ENCODE assay signal across 15 cellular contexts in the genomic region with DNA sequence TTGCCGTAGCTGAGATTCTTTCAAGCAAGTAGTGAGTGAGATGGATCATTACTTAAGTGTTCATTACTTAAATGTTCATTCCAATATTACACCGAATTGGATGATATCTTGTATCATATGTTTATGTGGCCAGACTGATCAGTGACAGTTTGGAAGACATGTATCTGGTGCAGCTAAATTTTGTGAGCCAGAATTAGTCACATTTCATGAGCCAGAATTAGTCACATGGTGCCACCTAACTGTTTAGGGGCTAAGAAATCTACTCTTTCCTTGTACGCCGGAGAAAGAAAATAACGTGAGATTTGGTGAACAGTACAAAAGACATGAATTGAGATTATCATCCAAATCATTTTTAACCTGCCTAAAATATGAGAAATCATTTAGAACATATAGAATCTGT.
DNase-seq lines count a peak whose midpoint lies in the region; ATAC-seq, FAIRE-seq and TF ChIP-seq lines count a peak whose summit lies in the region.
"Had no signal": no experiment of that assay in that cellular context is flagged by ENCODE, and none has a peak within 500 bp of the region (broad histone marks: within the 10 kb centered on the region; RNA-seq: fewer than 3 reads in every experiment).

No MANE protein-coding gene starts in this region.

- no peaks in the 10 kb centered on the region for H4K20me1 ChIP-seq in HepG2 (ENCODE audit: insufficient read depth, low read length)

- peaks cover 18% of the 10 kb centered on the region for H3K4me1 ChIP-seq in ACC112 (ENCODE audit: control insufficient read depth, insufficient read depth, low read length, unreplicated experiment)
- H3K4me1 ChIP-seq in esophagus squamous epithelium, result no peaks in the 10 kb centered on the region
- peaks cover 8% of the 10 kb centered on the region for H3K4me1 ChIP-seq in psoas muscle
- peaks cover under 1% of the 10 kb centered on the region; the same call in 1 of the 2 replicates for H3K4me1 ChIP-seq in HepG2 (ENCODE audit: insufficient read depth, low read length)

- in situ Hi-C loops in HepG2 (cut with HindIII; ENCODE audit: extremely low pct_ligation_motif_present, low pct_unique_long_range_greater_than_20kb), result no loop called here

- WGBS in esophagus squamous epithelium, 2 donors, result 82 to 84% methylated on average over 5 of the region's 5 CpGs
- 25 to 48% (median 28%) methylated on average over 5 of the region's 5 CpGs for WGBS in psoas muscle, 3 donors
- 26% methylated on average over 5 of the region's 5 CpGs for WGBS in HepG2 (ENCODE audit: low lambda C conversion rate)

- no peak overlapping the region for H3K4me2 ChIP-seq in HepG2 (ENCODE audit: low read depth, low read length)

- H3K4me3 ChIP-seq in ACC112 (ENCODE audit: low read depth, low read length) (no peak overlapping the region), esophagus squamous epithelium (no peak overlapping the region), psoas muscle (peak overlapping the region; percentile 55), HepG2 (replicated peaks in 1 of 3; ENCODE audit: insufficient read depth in 1 of 3, low read depth in 2 of 3, low read length in 3 of 3) (no peak overlapping the region)

- CTCF ChIA-PET in HepG2 (lab: Yijun Ruan, JAX; ENCODE audit: low intra/inter-chr PET ratio, low total read pairs), result no interaction called here

- H3K27ac ChIP-seq in ACC112 (ENCODE audit: low read depth, low read length), result peak overlapping the region; percentile 35
- H3K27ac ChIP-seq in esophagus squamous epithelium, result peak overlapping the region in 3 of 4 donors; percentile 30 to 65 (median 52)
- H3K27ac ChIP-seq in psoas muscle, result peak overlapping the region; percentile 70
- H3K27ac ChIP-seq in HepG2 (ENCODE audit: extremely low read length, insufficient read depth, low read length), result no peak overlapping the region

- TF ChIP-seq EP300 in HepG2 (IDR thresholded peaks at IDR 0.05; ENCODE audit: low read depth in 2 of 2, low read length in 2 of 2), result no peak
- TF ChIP-seq EP300 in HepG2 (CRISPR knock-in tag; IDR thresholded peaks at IDR 0.05; ENCODE audit: borderline replicate concordance), result no peak

- intact Hi-C loops in esophagus squamous epithelium (cut with DNase I) (loop anchor here (5.0 kb wide), 1 partner anchor 242 kb away; no protein-coding TSS in a partner anchor), psoas muscle (cut with DNase I) (loop anchor here in 1 of 2 donors (10.0 kb wide), 2 partner anchors 339 to 449 kb away; no protein-coding TSS in a partner anchor), HepG2 (cut with micrococcal nuclease; ENCODE audit: unreplicated experiment) (no loop called here)

- TF ChIP-seq CTCF in esophagus squamous epithelium (IDR thresholded peaks at IDR 0.05) (no peak), psoas muscle (IDR thresholded peaks at IDR 0.05) (no peak), HepG2 (CRISPR knock-in tag; IDR thresholded peaks at IDR 0.05) (no peak)

- no peaks in the 10 kb centered on the region for H3K4me1 Mint-ChIP-seq in activated naive CD8-positive, alpha-beta T cell treated with anti-CD3 and anti-CD28 coated beads for 36 hours
- H3K4me1 Mint-ChIP-seq: naive thymus-derived CD4-positive, alpha-beta T cell had no signal

- no peak overlapping the region for H3K9ac ChIP-seq in HepG2 (ENCODE audit: insufficient read depth, low read depth, low read length)

- H2AFZ ChIP-seq in ACC112 (ENCODE audit: low read length, unreplicated experiment), result peak overlapping the region; percentile 28
- H2AFZ ChIP-seq in HepG2 (ENCODE audit: low read length), result no peak overlapping the region

- ATAC-seq in psoas muscle (peak; percentile 70 to 83 (median 74)), HepG2 (no peak), GM21717 (IDR thresholded peaks at IDR 0.05; ENCODE audit: unreplicated experiment) (no peak)
- ATAC-seq: naive thymus-derived CD4-positive, alpha-beta T cell had no signal

- H3K9me3 ChIP-seq in esophagus squamous epithelium (no peaks in the 10 kb centered on the region), psoas muscle (no peaks in the 10 kb centered on the region), HepG2 (ENCODE audit: low read length) (no peaks in the 10 kb centered on the region)

- POLR2A ChIA-PET in HepG2 (lab: Yijun Ruan, JAX), result no interaction called here

- H3K27me3 ChIP-seq in ACC112 (ENCODE audit: insufficient read depth, low read length), result no peaks in the 10 kb centered on the region
- no peaks in the 10 kb centered on the region for H3K27me3 ChIP-seq in esophagus squamous epithelium
- no peaks in the 10 kb centered on the region for H3K27me3 ChIP-seq in psoas muscle (ENCODE audit: insufficient read depth in 3 of 3, low read length in 2 of 3)
- H3K27me3 ChIP-seq in HepG2 (ENCODE audit: control insufficient read depth in 1 of 2, insufficient read depth in 2 of 2, low read length in 2 of 2), result no peaks in the 10 kb centered on the region

- no peaks in the 10 kb centered on the region for H3K36me3 Mint-ChIP-seq in activated naive CD8-positive, alpha-beta T cell treated with anti-CD3 and anti-CD28 coated beads for 36 hours
- H3K36me3 Mint-ChIP-seq: naive thymus-derived CD4-positive, alpha-beta T cell had no signal

- no peak for TF ChIP-seq RAD21 in HepG2 (CRISPR knock-in tag; IDR thresholded peaks at IDR 0.05)

- no peaks in the 10 kb centered on the region for H3K9me3 Mint-ChIP-seq in activated naive CD8-positive, alpha-beta T cell treated with anti-CD3 and anti-CD28 coated beads for 36 hours
- H3K9me3 Mint-ChIP-seq: naive thymus-derived CD4-positive, alpha-beta T cell had no signal

- DNase-seq in M059J (ENCODE audit: low read depth), result peak; percentile 78
- no peak for DNase-seq in esophagus squamous epithelium (lab: John Stamatoyannopoulos, UW)
- no peak for DNase-seq in psoas muscle
- DNase-seq in HepG2 (ENCODE audit: low spot score), result no peak
- DNase-seq in activated naive CD8-positive, alpha-beta T cell treated with anti-CD3 and anti-CD28 coated beads for 36 hours, result no peak
- no peak for DNase-seq in NCI-H146 (lab: John Stamatoyannopoulos, UW)
- DNase-seq: activated CD8-positive, alpha-beta memory T cell treated with anti-CD3 and anti-CD28 coated beads for 24 hours; activated gamma-delta T cell; naive thymus-derived CD4-positive, alpha-beta T cell; NCI-H1092; stimulated activated CD4-positive, alpha-beta T cell treated with anti-CD3 and anti-CD28 coated beads, Interleukin-4, amount 100 ng/mL, for 4 hours had no signal

- no peak for TF ChIP-seq POLR2A in esophagus squamous epithelium (IDR thresholded peaks at IDR 0.05)
- TF ChIP-seq POLR2A in HepG2 (IDR thresholded peaks at IDR 0.05; ENCODE audit: insufficient read depth in 1 of 2, low read depth in 2 of 2, low read length in 2 of 2), result no peak

- no peaks in the 10 kb centered on the region for H3K36me3 ChIP-seq in ACC112 (ENCODE audit: insufficient read depth, low read length)
- H3K36me3 ChIP-seq in esophagus squamous epithelium, result no peaks in the 10 kb centered on the region
- H3K36me3 ChIP-seq in psoas muscle (ENCODE audit: insufficient read depth in 1 of 2, low read depth in 1 of 2), result no peaks in the 10 kb centered on the region
- H3K36me3 ChIP-seq in HepG2 (replicated peaks in 1 of 2; ENCODE audit: control insufficient read depth in 1 of 2, insufficient read depth in 2 of 2, low read length in 2 of 2), result no peaks in the 10 kb centered on the region

- peaks cover 5% of the 10 kb centered on the region for H3K27me3 Mint-ChIP-seq in activated naive CD8-positive, alpha-beta T cell treated with anti-CD3 and anti-CD28 coated beads for 36 hours
- H3K27me3 Mint-ChIP-seq: naive thymus-derived CD4-positive, alpha-beta T cell had no signal

- H3K79me2 ChIP-seq in ACC112 (ENCODE audit: control insufficient read depth, insufficient read depth, low read length, unreplicated experiment) (no peaks in the 10 kb centered on the region), HepG2 (ENCODE audit: insufficient read depth, low read length) (no peaks in the 10 kb centered on the region)

- H3K4me3 Mint-ChIP-seq in activated naive CD8-positive, alpha-beta T cell treated with anti-CD3 and anti-CD28 coated beads for 36 hours, result no peak overlapping the region
- H3K4me3 Mint-ChIP-seq: naive thymus-derived CD4-positive, alpha-beta T cell had no signal

- FAIRE-seq in HepG2 (lab: Jason Lieb, UNC), result no peak
- FAIRE-seq: D721Med, endometrium had no signal

- no TSS peak for BruUV-seq in HepG2 (replicated peaks; lab: Mats Ljungman, UMichigan)

- H3K27ac Mint-ChIP-seq in activated naive CD8-positive, alpha-beta T cell treated with anti-CD3 and anti-CD28 coated beads for 36 hours, result no peak overlapping the region
- H3K27ac Mint-ChIP-seq: naive thymus-derived CD4-positive, alpha-beta T cell had no signal

TF ChIP-seq in HepG2, 621 proteins besides CTCF, POLR2A, EP300 and RAD21 (continues in another document):
- TF ChIP-seq KLF12 (CRISPR knock-in tag; IDR thresholded peaks at IDR 0.05; ENCODE audit: borderline replicate concordance) (no peak), ZZZ3 (CRISPR knock-in tag; IDR thresholded peaks at IDR 0.05; ENCODE audit: borderline replicate concordance) (no peak), ZNF414 (CRISPR knock-in tag; IDR thresholded peaks at IDR 0.05) (no peak), YEATS4 (CRISPR knock-in tag; IDR thresholded peaks at IDR 0.05; ENCODE audit: borderline replicate concordance) (no peak), TAF1 (CRISPR knock-in tag; IDR thresholded peaks at IDR 0.05) (no peak), IRF1 (CRISPR knock-in tag; IDR thresholded peaks at IDR 0.05; ENCODE audit: low read depth) (no peak), JUNB (CRISPR knock-in tag; IDR thresholded peaks at IDR 0.05; ENCODE audit: borderline replicate concordance) (no peak), EEA1 (CRISPR knock-in tag; IDR thresholded peaks at IDR 0.05; ENCODE audit: borderline replicate concordance) (no peak), ZBTB8A (CRISPR knock-in tag; IDR thresholded peaks at IDR 0.05; ENCODE audit: borderline replicate concordance, low read depth) (no peak), TAF15 (IDR thresholded peaks at IDR 0.05; ENCODE audit: low read depth, low read length, poor library complexity, severe bottlenecking) (no peak)

Comparison
In these comparisons a context has a peak if more than half of its experiments do, and no peak if none do; other contexts are left out.
1. ATAC-seq: peak in psoas muscle (4 of 4); none in HepG2 (single experiment) and GM21717 (single experiment).